In genomic region chr14:32201816-32202467, GRCh38 we compare ENCODE assay signal across 8 cellular contexts. TPM values are rescaled to one million over a fixed set of nuclear protein-coding genes. Genes with fewer than 3 reads are reported as not detected.
DNase-seq lines count a peak whose midpoint lies in the region; ATAC-seq and TF ChIP-seq lines count a peak whose summit lies in the region.

Gene RNU6-7 (plus strand): TSS chr14:32202045.

- H2AFZ ChIP-seq in MM.1S (ENCODE audit: low read length), result peak within 1 kb of the TSS; percentile 74

- H4K20me1 ChIP-seq in MM.1S (ENCODE audit: insufficient read depth, low read length), result no peaks in the 10 kb centered on the region

- H3K4me1 Mint-ChIP-seq in mesothelial cell of epicardium, result peaks cover 21% of the 10 kb centered on the region

- peak within 1 kb of the TSS; percentile 100 for H3K27ac Mint-ChIP-seq in mesothelial cell of epicardium

- peak within 1 kb of the TSS; percentile 83 for H3K4me3 Mint-ChIP-seq in mesothelial cell of epicardium

- no peak for ATAC-seq in HG03159 (IDR thresholded peaks at IDR 0.05; ENCODE audit: unreplicated experiment)

- H3K4me3 ChIP-seq in MM.1S (ENCODE audit: low read length) (peak within 1 kb of the TSS; percentile 66), dorsolateral prefrontal cortex (peak within 1 kb of the TSS; percentile 51 to 92 (median 75))

- no peaks in the 10 kb centered on the region for H3K36me3 ChIP-seq in MM.1S (replicated peaks; ENCODE audit: insufficient read depth, low read length)

- no peaks in the 10 kb centered on the region for H3K9me2 ChIP-seq in MM.1S (replicated peaks; ENCODE audit: insufficient read depth, low read length)

- no peaks in the 10 kb centered on the region for H3K36me3 Mint-ChIP-seq in mesothelial cell of epicardium

- peak within 1 kb of the TSS; percentile 67 for H3K9ac ChIP-seq in MM.1S (ENCODE audit: low read length)

- peaks cover 3% of the 10 kb centered on the region for H3K27me3 Mint-ChIP-seq in mesothelial cell of epicardium (ENCODE audit: low read depth)

- H3K79me2 ChIP-seq in MM.1S (ENCODE audit: low read length), result no peaks in the 10 kb centered on the region

- no peaks in the 10 kb centered on the region for H3K9me3 ChIP-seq in MM.1S (replicated peaks; ENCODE audit: insufficient read depth, low read length)

- intact Hi-C loops in dorsolateral prefrontal cortex (cut with DNase I), result loop anchor here (2.0 to 5.0 kb wide), 2 partner anchors 50 to 125 kb away; partner anchors contain the start of gene ARHGAP5 (in 2 of the 2)

- DNase-seq in COLO668 (lab: John Stamatoyannopoulos, UW; ENCODE audit: unreplicated experiment) (peak; percentile 66), MM.1S (no peak), T-helper 22 cell (ENCODE audit: low read depth) (peak; percentile 2), dorsolateral prefrontal cortex (peak in 4 of 10 donors; percentile 12 to 46 (median 36)), mesothelial cell of epicardium (ENCODE audit: low spot score in 2 of 2, unreplicated experiment in 2 of 2) (no peak), superior temporal gyrus (ENCODE audit: extremely low spot score) (peak; percentile 61), KG1 (lab: John Stamatoyannopoulos, UW) (no peak)

- H3K9me3 Mint-ChIP-seq in mesothelial cell of epicardium, result no peaks in the 10 kb centered on the region

- peak within 1 kb of the TSS; percentile 94 for H3K4me2 ChIP-seq in MM.1S (ENCODE audit: low read depth, low read length)

- H3K27ac ChIP-seq in MM.1S (ENCODE audit: low read length), result peak within 1 kb of the TSS; percentile 88
- peak within 1 kb of the TSS; percentile 28 to 98 (median 88) for H3K27ac ChIP-seq in dorsolateral prefrontal cortex

- H3F3A ChIP-seq in MM.1S (ENCODE audit: insufficient read depth, low read length), result peaks cover 35% of the 10 kb centered on the region

- TF ChIP-seq CTCF in MM.1S (IDR thresholded peaks at IDR 0.05; ENCODE audit: low read length) (no peak), dorsolateral prefrontal cortex (IDR thresholded peaks at IDR 0.05 in 54 of 56, conservative IDR thresholded peaks at IDR 0.05 in 2 of 56; ENCODE audit: low read depth in 1 of 56, partially characterized antibody in 56 of 56) (no peak), mesothelial cell of epicardium (IDR thresholded peaks at IDR 0.05; ENCODE audit: unreplicated experiment) (no peak)

- peaks cover 38% of the 10 kb centered on the region for H3K4me1 ChIP-seq in MM.1S (ENCODE audit: low read length)

- H3K27me3 ChIP-seq in MM.1S (replicated peaks; ENCODE audit: insufficient read depth, low read length) (no peaks in the 10 kb centered on the region), dorsolateral prefrontal cortex (no peaks in the 10 kb centered on the region)

RNA-seq across cellular contexts. Expression of gene RNU6-7, which starts in this region (rescaled TPM):
- not detected for total RNA-seq in dorsolateral prefrontal cortex
- not detected in 3 replicates for total RNA-seq in mesothelial cell of epicardium

Comparison
In these comparisons a context has a peak if more than half of its experiments do, and no peak if none do; other contexts are left out.
1. DNase-seq: peak in COLO668 (single experiment), T-helper 22 cell (single experiment) and superior temporal gyrus (single experiment); none in MM.1S (single experiment), mesothelial cell of epicardium (0 of 2) and KG1 (single experiment).